In genomic region chr19:17076539-17076919, GRCh38 we compare ENCODE assay signal across 8 cellular contexts. TPM values are rescaled to one million over a fixed set of nuclear protein-coding genes. Genes with fewer than 3 reads are reported as not detected.
DNase-seq lines count a peak whose midpoint lies in the region; ATAC-seq and TF ChIP-seq lines count a peak whose summit lies in the region.

No MANE protein-coding gene starts in this region.

- peaks cover 10 to 42% of the 10 kb centered on the region in 2 donors for H3K4me1 ChIP-seq in muscle layer of duodenum (ENCODE audit: control insufficient read depth in 1 of 2, insufficient read depth in 2 of 2, low read length in 2 of 2)

- H3K9me3 ChIP-seq in muscle layer of duodenum (ENCODE audit: control insufficient read depth in 1 of 2, low read length in 2 of 2), result no peaks in the 10 kb centered on the region

- H3K27me3 ChIP-seq in muscle layer of duodenum (ENCODE audit: low read depth, low read length), result no peaks in the 10 kb centered on the region

- DNase-seq in RPMI7951 (ENCODE audit: low read depth) (peak; percentile 24), HK-2 (ENCODE audit: unreplicated experiment) (no peak), NK-92 (lab: John Stamatoyannopoulos, UW; ENCODE audit: unreplicated experiment) (no peak), left lobe of liver (ENCODE audit: low spot score) (no peak)

- H3K27ac ChIP-seq in cingulate gyrus (ENCODE audit: low read depth, low read length) (peak overlapping the region; percentile 88), muscle layer of duodenum (ENCODE audit: low read length) (peak overlapping the region; percentile 82)

- H3K36me3 ChIP-seq in muscle layer of duodenum (ENCODE audit: control insufficient read depth in 1 of 2, insufficient read depth in 2 of 2, low read length in 2 of 2), result peaks cover 0 to 7% of the 10 kb centered on the region in 2 donors

- TF ChIP-seq POLR2A in GM15510 (IDR thresholded peaks at IDR 0.05; ENCODE audit: borderline replicate concordance, extremely low read depth, insufficient read length), result peak; percentile 8

- ATAC-seq in GM18519 (IDR thresholded peaks at IDR 0.05; ENCODE audit: low FRiP score, unreplicated experiment), result no peak
- ATAC-seq in left lobe of liver, result no peak

- H3K4me3 ChIP-seq in muscle layer of duodenum (ENCODE audit: low read depth in 1 of 2, low read length in 2 of 2), result peak overlapping the region; percentile 85 to 88

RNA-seq across cellular contexts. Expression of gene MYO9B, which starts 1.0 kb away (rescaled TPM):
- total RNA-seq in RPMI7951 (2014; rRNA removed; shearing (Covaris generic)), result 31.6 and 36.9 TPM in 2 replicates
- 28.9 TPM for total RNA-seq in left lobe of liver

RNA-seq across cellular contexts. Expression of gene HAUS8, which starts 1.3 kb away (rescaled TPM):
- total RNA-seq in RPMI7951 (2014; rRNA removed; shearing (Covaris generic)), result 13.8 and 15.9 TPM in 2 replicates
- total RNA-seq in left lobe of liver, result 5.1 TPM

RNA-seq across cellular contexts. Expression of gene CPAMD8, which starts 49.9 kb away (rescaled TPM):
- total RNA-seq in RPMI7951 (2014; rRNA removed; shearing (Covaris generic)), result 2.5 and 2.6 TPM in 2 replicates
- total RNA-seq in left lobe of liver, result 1.3 TPM
